ENCODE assay signal across 1 cellular context in the genomic region with DNA sequence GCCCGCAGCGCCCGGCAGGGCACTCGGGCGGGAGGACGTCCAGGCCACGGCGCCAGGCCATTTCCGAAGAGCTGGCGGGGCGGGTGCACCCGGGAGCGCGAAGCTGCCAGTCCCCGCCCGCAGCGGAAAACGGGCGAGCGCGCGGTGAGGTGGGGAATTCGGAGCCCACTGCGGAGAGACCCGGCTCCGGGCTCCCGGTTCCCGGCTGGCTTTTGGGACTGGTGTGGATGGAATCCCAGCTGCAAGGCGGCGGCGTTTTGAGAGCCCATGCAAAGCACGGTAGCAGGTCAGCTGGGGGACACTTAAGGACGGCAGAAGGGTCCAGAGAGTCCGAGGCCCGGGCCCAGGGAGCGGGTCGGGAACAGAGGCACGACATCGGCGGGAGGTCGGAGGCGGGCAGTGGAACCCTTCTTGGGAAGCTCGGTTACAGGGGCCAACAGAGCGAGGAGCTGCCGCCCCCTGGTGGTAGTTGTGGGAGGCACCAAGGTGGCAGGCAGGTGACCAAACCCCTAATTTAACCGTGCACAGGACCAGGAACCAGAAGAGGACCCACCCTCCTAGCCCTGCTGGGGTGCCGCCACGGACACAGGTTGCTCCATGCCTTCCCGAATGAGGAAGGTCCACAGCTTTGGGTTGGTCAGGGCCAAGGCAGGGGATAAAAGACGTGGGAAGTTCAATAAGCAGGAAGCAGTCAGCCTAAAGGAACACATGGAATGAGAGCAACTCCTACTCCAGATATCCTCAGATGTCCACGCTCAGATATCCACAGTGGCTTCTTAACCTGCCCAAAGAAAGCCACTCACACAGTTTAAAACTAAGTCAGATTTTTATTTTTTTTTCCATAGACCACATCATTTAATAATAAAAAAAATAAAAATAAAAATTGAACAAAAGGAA.
TF ChIP-seq lines count a peak whose summit lies in the region.

No MANE protein-coding gene starts in this region.

TF ChIP-seq in HepG2, 621 proteins besides CTCF, POLR2A, EP300 and RAD21 (continued from another document and continues in another):
- TF ChIP-seq, protein P1, sequence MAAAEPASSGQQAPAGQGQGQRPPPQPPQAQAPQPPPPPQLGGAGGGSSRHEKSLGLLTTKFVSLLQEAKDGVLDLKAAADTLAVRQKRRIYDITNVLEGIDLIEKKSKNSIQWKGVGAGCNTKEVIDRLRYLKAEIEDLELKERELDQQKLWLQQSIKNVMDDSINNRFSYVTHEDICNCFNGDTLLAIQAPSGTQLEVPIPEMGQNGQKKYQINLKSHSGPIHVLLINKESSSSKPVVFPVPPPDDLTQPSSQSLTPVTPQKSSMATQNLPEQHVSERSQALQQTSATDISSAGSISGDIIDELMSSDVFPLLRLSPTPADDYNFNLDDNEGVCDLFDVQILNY (CRISPR knock-in tag; conservative IDR thresholded peaks at IDR 0.05), result peak; percentile 79
- TF ChIP-seq ZSCAN31 (CRISPR knock-in tag; IDR thresholded peaks at IDR 0.05; ENCODE audit: low read depth) (peak; percentile 90), PHF8 (CRISPR knock-in tag; IDR thresholded peaks at IDR 0.05) (peak; percentile 55), FOXC1 (CRISPR knock-in tag; IDR thresholded peaks at IDR 0.05; ENCODE audit: borderline replicate concordance) (peak; percentile 95), TCF7 (IDR thresholded peaks at IDR 0.05; ENCODE audit: low read depth) (no peak), IRX3 (CRISPR knock-in tag; IDR thresholded peaks at IDR 0.05; ENCODE audit: borderline replicate concordance, low read depth) (peak; percentile 25; the same call in 1 of the 2 replicates), FOXK1 (CRISPR knock-in tag; IDR thresholded peaks at IDR 0.05; ENCODE audit: borderline replicate concordance, low read depth) (peak; percentile 60; the same call in 1 of the 2 replicates), CENPX (CRISPR knock-in tag; IDR thresholded peaks at IDR 0.05) (no peak), NR1H2 (CRISPR knock-in tag; IDR thresholded peaks at IDR 0.05; ENCODE audit: borderline replicate concordance, low read depth) (no peak), ZNF75D (CRISPR knock-in tag; IDR thresholded peaks at IDR 0.05; ENCODE audit: borderline replicate concordance) (no peak), ZNF724P (CRISPR knock-in tag; IDR thresholded peaks at IDR 0.05; ENCODE audit: borderline replicate concordance) (peak; percentile 84; the same call in 1 of the 2 replicates), ZNF354B (CRISPR knock-in tag; IDR thresholded peaks at IDR 0.05) (0 out of 2 replicates have a peak, but pooled peaks have one; percentile 28), ADNP (CRISPR knock-in tag; IDR thresholded peaks at IDR 0.05) (peak; percentile 70; the same call in 1 of the 2 replicates), ELF1 (CRISPR knock-in tag; IDR thresholded peaks at IDR 0.05) (peak; percentile 54; the same call in 1 of the 2 replicates), KDM5A (IDR thresholded peaks at IDR 0.05; ENCODE audit: borderline replicate concordance, low read length) (peak; percentile 32; the same call in 1 of the 2 replicates), JARID2 (CRISPR knock-in tag; IDR thresholded peaks at IDR 0.05; ENCODE audit: insufficient replicate concordance) (peak; percentile 89), HES4 (CRISPR knock-in tag; IDR thresholded peaks at IDR 0.05; ENCODE audit: borderline replicate concordance) (peak; percentile 24; the same call in 1 of the 2 replicates), ZNF350 (CRISPR knock-in tag; IDR thresholded peaks at IDR 0.05; ENCODE audit: borderline replicate concordance, low read depth) (peak; percentile 97), ZNF713 (CRISPR knock-in tag; IDR thresholded peaks at IDR 0.05) (peak; percentile 86; the same call in 1 of the 2 replicates), ZNF790 (CRISPR knock-in tag; IDR thresholded peaks at IDR 0.05; ENCODE audit: borderline replicate concordance) (peak; percentile 65; the same call in 1 of the 2 replicates), ZNF207 (IDR thresholded peaks at IDR 0.05; ENCODE audit: borderline replicate concordance) (no peak), DZIP1 (CRISPR knock-in tag; IDR thresholded peaks at IDR 0.05) (no peak), NFRKB (IDR thresholded peaks at IDR 0.05) (no peak), ZNF749 (CRISPR knock-in tag; IDR thresholded peaks at IDR 0.05; ENCODE audit: borderline replicate concordance) (peak; percentile 78; the same call in 1 of the 2 replicates), ZNF761 (CRISPR knock-in tag; conservative IDR thresholded peaks at IDR 0.05) (peak; percentile 69; the same call in 1 of the 2 replicates), ZNF224 (CRISPR knock-in tag; IDR thresholded peaks at IDR 0.05) (no peak), ZNF382 (CRISPR knock-in tag; IDR thresholded peaks at IDR 0.05; ENCODE audit: borderline replicate concordance) (no peak), KLF6 (CRISPR knock-in tag; IDR thresholded peaks at IDR 0.05) (no peak; the same call in 1 of the 2 replicates), ZNF567 (CRISPR knock-in tag; IDR thresholded peaks at IDR 0.05; ENCODE audit: borderline replicate concordance) (peak; percentile 87; the same call in 1 of the 2 replicates)
- TF ChIP-seq, protein P2, sequence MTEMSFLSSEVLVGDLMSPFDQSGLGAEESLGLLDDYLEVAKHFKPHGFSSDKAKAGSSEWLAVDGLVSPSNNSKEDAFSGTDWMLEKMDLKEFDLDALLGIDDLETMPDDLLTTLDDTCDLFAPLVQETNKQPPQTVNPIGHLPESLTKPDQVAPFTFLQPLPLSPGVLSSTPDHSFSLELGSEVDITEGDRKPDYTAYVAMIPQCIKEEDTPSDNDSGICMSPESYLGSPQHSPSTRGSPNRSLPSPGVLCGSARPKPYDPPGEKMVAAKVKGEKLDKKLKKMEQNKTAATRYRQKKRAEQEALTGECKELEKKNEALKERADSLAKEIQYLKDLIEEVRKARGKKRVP (CRISPR knock-in tag; IDR thresholded peaks at IDR 0.05), result peak in 1 of 2 experiments; percentile 73; a peak in 2 of 4 replicates
- TF ChIP-seq, protein P3, sequence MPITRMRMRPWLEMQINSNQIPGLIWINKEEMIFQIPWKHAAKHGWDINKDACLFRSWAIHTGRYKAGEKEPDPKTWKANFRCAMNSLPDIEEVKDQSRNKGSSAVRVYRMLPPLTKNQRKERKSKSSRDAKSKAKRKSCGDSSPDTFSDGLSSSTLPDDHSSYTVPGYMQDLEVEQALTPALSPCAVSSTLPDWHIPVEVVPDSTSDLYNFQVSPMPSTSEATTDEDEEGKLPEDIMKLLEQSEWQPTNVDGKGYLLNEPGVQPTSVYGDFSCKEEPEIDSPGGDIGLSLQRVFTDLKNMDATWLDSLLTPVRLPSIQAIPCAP (CRISPR knock-in tag; IDR thresholded peaks at IDR 0.05; ENCODE audit: low read depth), result no peak
- TF ChIP-seq, protein P4, sequence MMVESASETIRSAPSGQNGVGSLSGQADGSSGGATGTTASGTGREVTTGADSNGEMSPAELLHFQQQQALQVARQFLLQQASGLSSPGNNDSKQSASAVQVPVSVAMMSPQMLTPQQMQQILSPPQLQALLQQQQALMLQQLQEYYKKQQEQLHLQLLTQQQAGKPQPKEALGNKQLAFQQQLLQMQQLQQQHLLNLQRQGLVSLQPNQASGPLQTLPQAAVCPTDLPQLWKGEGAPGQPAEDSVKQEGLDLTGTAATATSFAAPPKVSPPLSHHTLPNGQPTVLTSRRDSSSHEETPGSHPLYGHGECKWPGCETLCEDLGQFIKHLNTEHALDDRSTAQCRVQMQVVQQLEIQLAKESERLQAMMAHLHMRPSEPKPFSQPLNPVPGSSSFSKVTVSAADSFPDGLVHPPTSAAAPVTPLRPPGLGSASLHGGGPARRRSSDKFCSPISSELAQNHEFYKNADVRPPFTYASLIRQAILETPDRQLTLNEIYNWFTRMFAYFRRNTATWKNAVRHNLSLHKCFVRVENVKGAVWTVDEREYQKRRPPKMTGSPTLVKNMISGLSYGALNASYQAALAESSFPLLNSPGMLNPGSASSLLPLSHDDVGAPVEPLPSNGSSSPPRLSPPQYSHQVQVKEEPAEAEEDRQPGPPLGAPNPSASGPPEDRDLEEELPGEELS (CRISPR knock-in tag; IDR thresholded peaks at IDR 0.05), result peak; percentile 56; the same call in 1 of the 2 replicates
- TF ChIP-seq, protein P5, sequence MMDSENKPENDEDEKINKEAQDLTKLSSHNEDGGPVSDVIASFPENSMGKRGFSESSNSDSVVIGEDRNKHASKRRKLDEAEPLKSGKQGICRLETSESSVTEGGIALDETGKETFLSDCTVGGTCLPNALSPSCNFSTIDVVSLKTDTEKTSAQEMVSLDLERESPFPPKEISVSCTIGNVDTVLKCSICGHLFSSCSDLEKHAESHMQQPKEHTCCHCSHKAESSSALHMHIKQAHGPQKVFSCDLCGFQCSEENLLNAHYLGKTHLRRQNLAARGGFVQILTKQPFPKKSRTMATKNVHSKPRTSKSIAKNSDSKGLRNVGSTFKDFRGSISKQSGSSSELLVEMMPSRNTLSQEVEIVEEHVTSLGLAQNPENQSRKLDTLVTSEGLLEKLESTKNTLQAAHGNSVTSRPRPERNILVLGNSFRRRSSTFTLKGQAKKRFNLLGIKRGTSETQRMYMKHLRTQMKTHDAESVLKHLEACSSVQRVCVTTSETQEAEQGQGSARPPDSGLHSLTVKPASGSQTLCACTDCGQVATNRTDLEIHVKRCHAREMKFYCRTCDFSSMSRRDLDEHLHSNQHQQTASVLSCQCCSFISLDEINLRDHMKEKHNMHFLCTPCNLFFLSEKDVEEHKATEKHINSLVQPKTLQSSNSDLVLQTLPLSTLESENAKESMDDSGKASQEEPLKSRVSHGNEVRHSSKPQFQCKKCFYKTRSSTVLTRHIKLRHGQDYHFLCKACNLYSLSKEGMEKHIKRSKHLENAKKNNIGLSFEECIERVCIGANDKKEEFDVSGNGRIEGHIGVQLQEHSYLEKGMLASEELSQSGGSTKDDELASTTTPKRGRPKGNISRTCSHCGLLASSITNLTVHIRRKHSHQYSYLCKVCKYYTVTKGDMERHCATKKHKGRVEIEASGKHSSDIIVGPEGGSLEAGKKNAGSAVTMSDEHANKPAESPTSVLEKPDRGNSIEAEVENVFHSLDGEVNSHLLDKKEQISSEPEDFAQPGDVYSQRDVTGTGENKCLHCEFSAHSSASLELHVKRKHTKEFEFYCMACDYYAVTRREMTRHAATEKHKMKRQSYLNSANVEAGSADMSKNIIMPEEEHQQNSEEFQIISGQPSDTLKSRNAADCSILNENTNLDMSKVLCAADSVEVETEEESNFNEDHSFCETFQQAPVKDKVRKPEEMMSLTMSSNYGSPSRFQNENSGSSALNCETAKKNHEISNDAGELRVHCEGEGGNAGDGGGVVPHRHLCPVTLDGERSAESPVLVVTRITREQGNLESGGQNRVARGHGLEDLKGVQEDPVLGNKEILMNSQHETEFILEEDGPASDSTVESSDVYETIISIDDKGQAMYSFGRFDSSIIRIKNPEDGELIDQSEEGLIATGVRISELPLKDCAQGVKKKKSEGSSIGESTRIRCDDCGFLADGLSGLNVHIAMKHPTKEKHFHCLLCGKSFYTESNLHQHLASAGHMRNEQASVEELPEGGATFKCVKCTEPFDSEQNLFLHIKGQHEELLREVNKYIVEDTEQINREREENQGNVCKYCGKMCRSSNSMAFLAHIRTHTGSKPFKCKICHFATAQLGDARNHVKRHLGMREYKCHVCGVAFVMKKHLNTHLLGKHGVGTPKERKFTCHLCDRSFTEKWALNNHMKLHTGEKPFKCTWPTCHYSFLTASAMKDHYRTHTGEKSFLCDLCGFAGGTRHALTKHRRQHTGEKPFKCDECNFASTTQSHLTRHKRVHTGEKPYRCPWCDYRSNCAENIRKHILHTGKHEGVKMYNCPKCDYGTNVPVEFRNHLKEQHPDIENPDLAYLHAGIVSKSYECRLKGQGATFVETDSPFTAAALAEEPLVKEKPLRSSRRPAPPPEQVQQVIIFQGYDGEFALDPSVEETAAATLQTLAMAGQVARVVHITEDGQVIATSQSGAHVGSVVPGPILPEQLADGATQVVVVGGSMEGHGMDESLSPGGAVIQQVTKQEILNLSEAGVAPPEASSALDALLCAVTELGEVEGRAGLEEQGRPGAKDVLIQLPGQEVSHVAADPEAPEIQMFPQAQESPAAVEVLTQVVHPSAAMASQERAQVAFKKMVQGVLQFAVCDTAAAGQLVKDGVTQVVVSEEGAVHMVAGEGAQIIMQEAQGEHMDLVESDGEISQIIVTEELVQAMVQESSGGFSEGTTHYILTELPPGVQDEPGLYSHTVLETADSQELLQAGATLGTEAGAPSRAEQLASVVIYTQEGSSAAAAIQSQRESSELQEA (CRISPR knock-in tag; IDR thresholded peaks at IDR 0.05; ENCODE audit: not compliant biosample characterization), result peak; percentile 89
- TF ChIP-seq, protein P6, sequence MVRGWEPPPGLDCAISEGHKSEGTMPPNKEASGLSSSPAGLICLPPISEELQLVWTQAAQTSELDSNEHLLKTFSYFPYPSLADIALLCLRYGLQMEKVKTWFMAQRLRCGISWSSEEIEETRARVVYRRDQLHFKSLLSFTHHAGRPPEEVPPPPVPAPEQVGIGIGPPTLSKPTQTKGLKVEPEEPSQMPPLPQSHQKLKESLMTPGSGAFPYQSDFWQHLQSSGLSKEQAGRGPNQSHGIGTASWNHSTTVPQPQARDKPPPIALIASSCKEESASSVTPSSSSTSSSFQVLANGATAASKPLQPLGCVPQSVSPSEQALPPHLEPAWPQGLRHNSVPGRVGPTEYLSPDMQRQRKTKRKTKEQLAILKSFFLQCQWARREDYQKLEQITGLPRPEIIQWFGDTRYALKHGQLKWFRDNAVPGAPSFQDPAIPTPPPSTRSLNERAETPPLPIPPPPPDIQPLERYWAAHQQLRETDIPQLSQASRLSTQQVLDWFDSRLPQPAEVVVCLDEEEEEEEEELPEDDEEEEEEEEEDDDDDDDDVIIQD (CRISPR knock-in tag; IDR thresholded peaks at IDR 0.05; ENCODE audit: low read depth), result peak; percentile 75; the same call in 1 of the 2 replicates
- TF ChIP-seq, protein P7, sequence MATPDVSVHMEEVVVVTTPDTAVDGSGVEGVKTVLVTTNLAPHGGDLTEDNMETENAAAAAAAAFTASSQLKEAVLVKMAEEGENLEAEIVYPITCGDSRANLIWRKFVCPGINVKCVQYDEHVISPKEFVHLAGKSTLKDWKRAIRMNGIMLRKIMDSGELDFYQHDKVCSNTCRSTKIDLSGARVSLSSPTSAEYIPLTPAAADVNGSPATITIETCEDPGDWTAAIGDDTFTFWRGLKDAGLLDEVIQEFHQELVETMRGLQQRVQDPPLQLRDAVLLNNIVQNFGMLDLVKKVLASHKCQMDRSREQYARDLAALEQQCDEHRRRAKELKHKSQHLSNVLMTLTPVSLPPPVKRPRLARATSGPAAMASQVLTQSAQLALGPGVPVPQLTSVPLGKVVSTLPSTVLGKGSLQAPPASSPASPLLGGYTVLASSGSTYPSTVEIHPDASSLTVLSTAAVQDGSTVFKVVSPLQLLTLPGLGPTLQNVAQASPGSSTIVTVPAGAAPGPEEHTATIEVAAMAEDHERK (CRISPR knock-in tag; IDR thresholded peaks at IDR 0.05; ENCODE audit: low read depth), result no peak
